Comparison of ENCODE assay signal across 22 cellular contexts in the genomic region with DNA sequence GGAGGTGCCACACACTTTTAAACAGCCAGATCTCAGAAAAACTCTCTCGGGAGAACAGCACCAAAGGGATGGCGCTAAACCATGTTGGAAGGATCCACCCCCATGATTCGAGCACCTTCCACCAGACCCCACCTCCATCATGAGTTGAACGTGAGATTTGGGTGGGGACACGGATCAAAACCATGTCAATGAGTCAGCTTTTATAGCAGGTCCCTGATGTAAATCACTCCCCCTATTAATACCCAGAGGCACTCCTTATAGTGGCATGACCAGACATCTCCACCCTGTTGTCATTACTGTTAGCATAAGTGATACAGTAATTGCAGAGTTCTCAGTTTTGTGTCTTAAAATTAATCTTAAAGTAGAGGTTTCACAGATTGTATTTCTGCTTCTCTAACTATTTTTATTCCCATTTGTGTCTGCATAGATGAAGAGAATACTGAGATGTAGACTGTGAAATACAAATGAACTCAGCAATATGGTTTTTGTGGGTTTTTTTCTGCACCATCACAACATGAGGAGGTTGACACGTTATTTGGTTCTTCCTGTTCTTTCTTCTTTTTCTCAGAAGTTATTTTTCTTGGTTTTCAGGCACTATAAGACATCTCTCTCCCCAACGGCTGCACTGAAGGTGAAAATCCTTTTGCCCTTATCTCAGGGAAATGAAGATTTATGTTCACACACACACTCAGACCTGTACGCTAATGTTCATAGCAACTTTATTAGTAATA.
A peak's percentile ranks its signal among the peaks of the same experiment; 100 is the strongest.
DNase-seq lines count a peak whose midpoint lies in the region; ATAC-seq, FAIRE-seq and TF ChIP-seq lines count a peak whose summit lies in the region.
"Had no signal": no experiment of that assay in that cellular context is flagged by ENCODE, and none has a peak within 500 bp of the region (broad histone marks: within the 10 kb centered on the region; RNA-seq: fewer than 3 reads in every experiment).

No MANE protein-coding gene starts in this region.

- H3K4me3 Mint-ChIP-seq in CD8-positive, alpha-beta T cell, result peak overlapping the region; percentile 38
- H3K4me3 Mint-ChIP-seq: memory B cell, nephron progenitor cell had no signal

- DNase-seq in CD8-positive, alpha-beta T cell, result peak in 3 of 7 experiments; percentile 25 to 44 (median 29)
- DNase-seq in GM19239 (ENCODE audit: insufficient read length, low spot score) (no peak), keratinocyte (ENCODE audit: low read depth, low spot score) (no peak), NCI-H82 treated with DMSO at 0.1 percent for 48 hours (lab: John Stamatoyannopoulos, UW; ENCODE audit: unreplicated experiment) (no peak), OCI-M2 (lab: John Stamatoyannopoulos, UW; ENCODE audit: unreplicated experiment) (no peak), stomach (no peak), left lobe of liver (ENCODE audit: low spot score) (no peak)
- peak; percentile 50 for DNase-seq in activated CD8-positive, alpha-beta memory T cell treated with anti-CD3 and anti-CD28 coated beads, Interleukin-2, amount 50 U/mL, for 48 hours
- DNase-seq: KG1; kidney; NCI-H1092; NCI-H2029 treated with DMSO at 0.1 percent for 48 hours; NCI-H510A treated with DMSO at 0.1 percent for 48 hours; nephron progenitor cell; OCI-M1; stimulated activated CD4-positive, alpha-beta T cell treated with anti-CD3 and anti-CD28 coated beads, Interleukin-4, amount 100 ng/mL, for 4 hours had no signal

- no peaks in the 10 kb centered on the region for H3K79me2 ChIP-seq in keratinocyte (ENCODE audit: control insufficient read depth, insufficient read depth, low read length)
- H3K79me2 ChIP-seq: hepatocyte had no signal

- POLR2A ChIA-PET in CD8-positive, alpha-beta T cell (lab: Charles Lee), result no interaction called here

- H3K4me1 Mint-ChIP-seq in CD8-positive, alpha-beta T cell (ENCODE audit: low read depth), result peaks cover 55% of the 10 kb centered on the region
- H3K4me1 Mint-ChIP-seq: memory B cell, nephron progenitor cell had no signal

- peak; percentile 8 for FAIRE-seq in GM19239 (lab: Jason Lieb, UNC)
- peak; percentile 13 for FAIRE-seq in keratinocyte (lab: Jason Lieb, UNC)
- FAIRE-seq: D721Med, kidney had no signal

- H3K9ac ChIP-seq in keratinocyte (ENCODE audit: control insufficient read depth, extremely low read depth, insufficient read depth, low read length), result no peak overlapping the region

- H3K4me1 ChIP-seq in CD8-positive, alpha-beta T cell (ENCODE audit: insufficient read depth, low read length), result peaks cover 36% of the 10 kb centered on the region
- H3K4me1 ChIP-seq in keratinocyte (ENCODE audit: control insufficient read depth, extremely low read depth, insufficient read depth, low read length), result no peaks in the 10 kb centered on the region
- H3K4me1 ChIP-seq in stomach, result no peaks in the 10 kb centered on the region

- no peak for TF ChIP-seq EP300 in stomach (IDR thresholded peaks at IDR 0.05)

- no peak for TF ChIP-seq POLR2A in stomach (IDR thresholded peaks at IDR 0.05)

- H3K36me3 Mint-ChIP-seq in CD8-positive, alpha-beta T cell, result no peaks in the 10 kb centered on the region
- H3K36me3 Mint-ChIP-seq: memory B cell had no signal

- no peaks in the 10 kb centered on the region for H3K9me3 ChIP-seq in CD8-positive, alpha-beta T cell (ENCODE audit: low read length)
- H3K9me3 ChIP-seq in keratinocyte (ENCODE audit: control insufficient read depth, low read depth, low read length), result no peaks in the 10 kb centered on the region
- H3K9me3 ChIP-seq in stomach, result no peaks in the 10 kb centered on the region
- H3K9me3 ChIP-seq: thoracic aorta had no signal

- no peaks in the 10 kb centered on the region for H3K9me1 ChIP-seq in keratinocyte (ENCODE audit: control insufficient read depth, extremely low read depth, insufficient read depth, low read length)

- H3K27ac Mint-ChIP-seq in CD8-positive, alpha-beta T cell, result peak overlapping the region; percentile 85
- H3K27ac Mint-ChIP-seq: memory B cell, nephron progenitor cell had no signal

- H3K9me3 Mint-ChIP-seq in CD8-positive, alpha-beta T cell, result peaks cover 4% of the 10 kb centered on the region

- H3K36me3 ChIP-seq in CD8-positive, alpha-beta T cell (ENCODE audit: insufficient read depth, low read length), result no peaks in the 10 kb centered on the region
- H3K36me3 ChIP-seq in keratinocyte (ENCODE audit: control insufficient read depth in 2 of 2, extremely low read depth in 1 of 2, insufficient read depth in 2 of 2, low read length in 2 of 2), result no peaks in the 10 kb centered on the region
- no peaks in the 10 kb centered on the region for H3K36me3 ChIP-seq in stomach
- H3K36me3 ChIP-seq: SJCRH30, thoracic aorta had no signal

- no peak overlapping the region for H3K4me3 ChIP-seq in CD8-positive, alpha-beta T cell (ENCODE audit: low read depth, low read length)
- H3K4me3 ChIP-seq in keratinocyte (ENCODE audit: control insufficient read depth in 2 of 3, extremely low read depth in 1 of 3, insufficient read depth in 2 of 3, low read depth in 1 of 3, low read length in 3 of 3), result no peak overlapping the region
- no peak overlapping the region for H3K4me3 ChIP-seq in stomach
- H3K4me3 ChIP-seq: hepatocyte, SJCRH30, skin epidermis, thoracic aorta had no signal

- H4K20me1 ChIP-seq in keratinocyte (ENCODE audit: control insufficient read depth, extremely low read depth, insufficient read depth, low read length), result no peaks in the 10 kb centered on the region

- no peaks in the 10 kb centered on the region for H3K27me3 ChIP-seq in CD8-positive, alpha-beta T cell (ENCODE audit: insufficient read depth, low read length)
- H3K27me3 ChIP-seq in keratinocyte (ENCODE audit: control insufficient read depth, extremely low read depth, insufficient read depth, low read length) (no peaks in the 10 kb centered on the region), stomach (no peaks in the 10 kb centered on the region)
- H3K27me3 ChIP-seq: hepatocyte, SJCRH30 had no signal

- no peak overlapping the region for H2AFZ ChIP-seq in keratinocyte (ENCODE audit: control insufficient read depth, low read length)
- H2AFZ ChIP-seq: hepatocyte had no signal

- WGBS in stomach, 5 donors, result 72 to 85% (median 82%) methylated on average over 8 of the region's 8 CpGs

- no peak overlapping the region for H3K4me2 ChIP-seq in keratinocyte (ENCODE audit: control insufficient read depth, extremely low read depth, insufficient read depth, low read depth, low read length)
- H3K4me2 ChIP-seq: hepatocyte had no signal

- intact Hi-C loops in CD8-positive, alpha-beta T cell (cut with DNase I, micrococcal nuclease), result loop anchor here in 1 of 2 experiments (1.0 to 10.0 kb wide), 3 partner anchors 12 to 121 kb away; no protein-coding TSS in a partner anchor
- intact Hi-C loops in stomach (cut with DNase I; ENCODE audit: low total_unique reads), result no loop called here

- dilution Hi-C loops in keratinocyte (cut with MboI; ENCODE audit: extremely low pct_ligation_motif_present, low sequenced_read_pairs), result no loop called here

- ATAC-seq in CD8-positive, alpha-beta T cell, result peak; percentile 76
- no peak for ATAC-seq in left lobe of liver

- no peak overlapping the region for H3K27ac ChIP-seq in CD8-positive, alpha-beta T cell (ENCODE audit: low read depth, low read length)
- no peak overlapping the region for H3K27ac ChIP-seq in keratinocyte (ENCODE audit: control insufficient read depth, insufficient read depth, low read length)
- no peak overlapping the region for H3K27ac ChIP-seq in stomach
- H3K27ac ChIP-seq: hepatocyte, SJCRH30, thoracic aorta had no signal

- no peaks in the 10 kb centered on the region for H3K27me3 Mint-ChIP-seq in CD8-positive, alpha-beta T cell (ENCODE audit: low read depth)

- CTCF ChIA-PET in CD8-positive, alpha-beta T cell (lab: Charles Lee), result interaction anchor here (3.1 kb wide), 1 partner anchor 11 kb away, joined by 11 read pairs; no protein-coding TSS in a partner anchor

- TF ChIP-seq CTCF in CD8-positive, alpha-beta T cell (IDR thresholded peaks at IDR 0.05), result no peak
- TF ChIP-seq CTCF in keratinocyte (optimal IDR thresholded peaks at IDR 0.05 in 1 of 3, IDR thresholded peaks at IDR 0.05 in 1 of 3, conservative IDR thresholded peaks at IDR 0.05 in 1 of 3; ENCODE audit: extremely low read depth in 1 of 3, insufficient read depth in 2 of 3, low read length in 3 of 3) (no peak), stomach (IDR thresholded peaks at IDR 0.05) (no peak)
